21 cellular contexts compared by ENCODE assay signal in genomic region chr9:105291422-105291859, GRCh38. TPM values are rescaled to one million over a fixed set of nuclear protein-coding genes. Genes with fewer than 3 reads are reported as not detected.
DNase-seq lines count a peak whose midpoint lies in the region; ATAC-seq and TF ChIP-seq lines count a peak whose summit lies in the region.
"Had no signal": no experiment of that assay in that cellular context is flagged by ENCODE, and none has a peak within 500 bp of the region (broad histone marks: within the 10 kb centered on the region; RNA-seq: fewer than 3 reads in every experiment).

No MANE protein-coding gene starts in this region.

- WGBS in mammary epithelial cell (ENCODE audit: low coverage, missing lambda C conversion rate): 100% methylated on average over 1 of the region's 1 CpG
- 68% methylated on average over 1 of the region's 1 CpG for WGBS in smooth muscle cell (ENCODE audit: low lambda C conversion rate)

- H3K36me3 Mint-ChIP-seq in MCF 10A (ENCODE audit: insufficient read depth, unreplicated experiment) (no peaks in the 10 kb centered on the region), WTC11 (no peaks in the 10 kb centered on the region)
- H3K36me3 Mint-ChIP-seq: naive B cell had no signal

- H3K4me1 Mint-ChIP-seq in MCF 10A (ENCODE audit: insufficient read depth, unreplicated experiment) (peaks cover 24% of the 10 kb centered on the region), WTC11 (peaks cover 89% of the 10 kb centered on the region)

- peaks cover 48% of the 10 kb centered on the region for H3K79me2 ChIP-seq in mammary epithelial cell (ENCODE audit: insufficient read depth, low read length)
- peaks cover 18% of the 10 kb centered on the region for H3K79me2 ChIP-seq in smooth muscle cell (ENCODE audit: low read depth)

- CTCF ChIA-PET in MCF 10A (lab: Yijun Ruan, JAX) (interaction anchor here (1.6 to 2.0 kb wide), 2 partner anchors 47 to 131 kb away, joined by 4 to 7 read pairs; partner anchors contain the start of gene SLC44A1), mammary epithelial cell (lab: Charles Lee; ENCODE audit: low non-redundant PET) (no interaction called here), WTC11 (lab: Charles Lee) (no interaction called here)

- H3F3A ChIP-seq in smooth muscle cell (ENCODE audit: low read depth): no peaks in the 10 kb centered on the region

- H3K4me3 Mint-ChIP-seq in MCF 10A (ENCODE audit: unreplicated experiment): no peak overlapping the region
- no peak overlapping the region for H3K4me3 Mint-ChIP-seq in WTC11
- H3K4me3 Mint-ChIP-seq: activated naive CD8-positive, alpha-beta T cell; brain; naive B cell had no signal

- in situ Hi-C loops in mammary epithelial cell (cut with MboI; ENCODE audit: low sequenced_read_pairs in 2 of 2): no loop called here

- H3K9ac ChIP-seq in mammary epithelial cell (ENCODE audit: insufficient read depth, low read length): no peak overlapping the region
- H3K9ac ChIP-seq in smooth muscle cell (ENCODE audit: low read depth): no peak overlapping the region
- H3K9ac ChIP-seq: BLaER1 had no signal

- H3K4me3 ChIP-seq in mammary epithelial cell (replicated peaks in 1 of 3; ENCODE audit: insufficient read depth in 1 of 3, low read depth in 2 of 3, low read length in 3 of 3) (no peak overlapping the region), fibroblast of mammary gland (ENCODE audit: control insufficient read depth, low read depth, low read length) (no peak overlapping the region), smooth muscle cell (no peak overlapping the region), mucosa of descending colon (no peak overlapping the region)
- H3K4me3 ChIP-seq: BLaER1, lung, MG63, stomach had no signal

- H3K27me3 Mint-ChIP-seq in MCF 10A (ENCODE audit: insufficient read depth, unreplicated experiment): no peaks in the 10 kb centered on the region
- no peaks in the 10 kb centered on the region for H3K27me3 Mint-ChIP-seq in WTC11 (ENCODE audit: low read depth)
- H3K27me3 Mint-ChIP-seq: activated naive CD8-positive, alpha-beta T cell; naive B cell had no signal

- POLR2A ChIA-PET in MCF 10A (lab: Yijun Ruan, JAX): interaction anchor here (1.5 to 2.2 kb wide), 2 partner anchors 10 to 47 kb away, joined by 6 to 10 read pairs; partner anchors contain the start of gene SLC44A1
- POLR2A ChIA-PET in WTC11 (lab: Charles Lee): no interaction called here

- DNase-seq in MCF 10A (ENCODE audit: unreplicated experiment): peak; percentile 43
- no peak for DNase-seq in mammary epithelial cell
- no peak for DNase-seq in WTC11 (ENCODE audit: low spot score)
- peak; percentile 31 for DNase-seq in fibroblast of mammary gland (ENCODE audit: low read depth)
- no peak for DNase-seq in smooth muscle cell (lab: John Stamatoyannopoulos, UW; ENCODE audit: unreplicated experiment)
- DNase-seq in stimulated activated CD4-positive, alpha-beta T cell treated with anti-CD3 and anti-CD28 coated beads, Interleukin-15, amount 100 ng/mL, for 24 hours: no peak
- no peak for DNase-seq in mucosa of descending colon
- DNase-seq: 8988T; activated CD4-positive, alpha-beta T cell treated with anti-CD3 and anti-CD28 coated beads for 1 hour; MG63; naive B cell; NCI-H1930; NCI-H446 treated with DMSO at 0.1 percent for 48 hours; NK-92 treated with Interleukin-12 subunit alpha and Interleukin-12 subunit beta, amount 100 ng/mL, for 24 hours; stimulated activated CD4-positive, alpha-beta T cell treated with anti-CD3 and anti-CD28 coated beads, Interleukin-4, amount 100 ng/mL, for 1 hour; stomach had no signal

- dilution Hi-C loops in mammary epithelial cell (cut with HindIII; ENCODE audit: low sequenced_read_pairs): no loop called here

- TF ChIP-seq CTCF in MCF 10A (IDR thresholded peaks at IDR 0.05; ENCODE audit: unreplicated experiment) (no peak), mammary epithelial cell (conservative IDR thresholded peaks at IDR 0.05 in 1 of 2, IDR thresholded peaks at IDR 0.05 in 1 of 2; ENCODE audit: extremely low read depth in 1 of 2, insufficient read depth in 1 of 2, low read depth in 1 of 2, low read length in 2 of 2) (no peak), WTC11 (IDR thresholded peaks at IDR 0.05) (no peak), fibroblast of mammary gland (conservative IDR thresholded peaks at IDR 0.05; ENCODE audit: control insufficient read depth, insufficient read depth, low read depth, low read length) (no peak), smooth muscle cell (IDR thresholded peaks at IDR 0.05; ENCODE audit: borderline replicate concordance, insufficient read depth, poor library complexity, severe bottlenecking) (no peak), mucosa of descending colon (IDR thresholded peaks at IDR 0.05) (no peak)

- ATAC-seq in WTC11 (peak; percentile 16; the same call in 1 of the 2 replicates), HG03097 (IDR thresholded peaks at IDR 0.05; ENCODE audit: low FRiP score, unreplicated experiment) (no peak), mucosa of descending colon (no peak)

- H2AFZ ChIP-seq in mammary epithelial cell (ENCODE audit: low read depth, low read length): no peak overlapping the region
- H2AFZ ChIP-seq in smooth muscle cell (ENCODE audit: low read depth): no peak overlapping the region

- no peaks in the 10 kb centered on the region for H3K36me3 ChIP-seq in mammary epithelial cell (ENCODE audit: insufficient read depth, low read length)
- H3K36me3 ChIP-seq in smooth muscle cell (ENCODE audit: low read depth): no peaks in the 10 kb centered on the region
- no peaks in the 10 kb centered on the region for H3K36me3 ChIP-seq in mucosa of descending colon (ENCODE audit: low read depth)
- H3K36me3 ChIP-seq: BLaER1, MG63, stomach had no signal

- intact Hi-C loops in MCF 10A (cut with micrococcal nuclease) (no loop called here), mammary epithelial cell (cut with micrococcal nuclease) (no loop called here), mucosa of descending colon (cut with DNase I, micrococcal nuclease) (no loop called here)

- BruUV-seq in MCF 10A (replicated peaks; lab: Mats Ljungman, UMichigan) (no TSS peak), mammary epithelial cell (replicated peaks; lab: Mats Ljungman, UMichigan) (no TSS peak)

- H3K9me3 ChIP-seq in mammary epithelial cell (replicated peaks; ENCODE audit: insufficient read depth, low read length) (no peaks in the 10 kb centered on the region), smooth muscle cell (replicated peaks; ENCODE audit: low read depth) (no peaks in the 10 kb centered on the region), mucosa of descending colon (no peaks in the 10 kb centered on the region)
- H3K9me3 ChIP-seq: BLaER1, MG63, stomach had no signal

- H3K27ac Mint-ChIP-seq in MCF 10A (ENCODE audit: low read depth, unreplicated experiment) (peak overlapping the region; percentile 49), WTC11 (peak overlapping the region; percentile 55)
- H3K27ac Mint-ChIP-seq: activated naive CD8-positive, alpha-beta T cell; naive B cell had no signal

- H3K9me3 Mint-ChIP-seq in MCF 10A (ENCODE audit: unreplicated experiment): no peaks in the 10 kb centered on the region
- no peaks in the 10 kb centered on the region for H3K9me3 Mint-ChIP-seq in WTC11
- H3K9me3 Mint-ChIP-seq: naive B cell had no signal

- no peaks in the 10 kb centered on the region for H3K27me3 ChIP-seq in mammary epithelial cell (ENCODE audit: insufficient read depth, low read length)
- no peaks in the 10 kb centered on the region for H3K27me3 ChIP-seq in smooth muscle cell (ENCODE audit: low read depth)
- H3K27me3 ChIP-seq: BLaER1, MG63, stomach had no signal

- H3K27ac ChIP-seq in mammary epithelial cell (ENCODE audit: insufficient read depth, low read depth, low read length) (no peak overlapping the region), smooth muscle cell (ENCODE audit: low read depth) (peak overlapping the region; percentile 58)
- H3K27ac ChIP-seq: BLaER1, stomach had no signal

- H3K4me2 ChIP-seq in mammary epithelial cell (ENCODE audit: insufficient read depth, low read depth, low read length) (no peak overlapping the region), smooth muscle cell (no peak overlapping the region)
- H3K4me2 ChIP-seq: BLaER1 had no signal

- H3K4me1 ChIP-seq in mammary epithelial cell (ENCODE audit: insufficient read depth, low read length) (peaks cover 27% of the 10 kb centered on the region), smooth muscle cell (ENCODE audit: low read depth) (peaks cover 28% of the 10 kb centered on the region), mucosa of descending colon (ENCODE audit: low read depth) (peaks cover 10% of the 10 kb centered on the region)
- H3K4me1 ChIP-seq: BLaER1 had no signal

- no peaks in the 10 kb centered on the region for H4K20me1 ChIP-seq in mammary epithelial cell (ENCODE audit: insufficient read depth, low read length)
- H4K20me1 ChIP-seq in smooth muscle cell (ENCODE audit: low read depth): no peaks in the 10 kb centered on the region
- H4K20me1 ChIP-seq: BLaER1 had no signal

TF ChIP-seq in WTC11, 78 proteins besides CTCF, POLR2A, EP300 and RAD21:
- peak; percentile 73 for TF ChIP-seq GABPB1 (CRISPR knock-in tag; IDR thresholded peaks at IDR 0.05)
- TF ChIP-seq, protein P1, sequence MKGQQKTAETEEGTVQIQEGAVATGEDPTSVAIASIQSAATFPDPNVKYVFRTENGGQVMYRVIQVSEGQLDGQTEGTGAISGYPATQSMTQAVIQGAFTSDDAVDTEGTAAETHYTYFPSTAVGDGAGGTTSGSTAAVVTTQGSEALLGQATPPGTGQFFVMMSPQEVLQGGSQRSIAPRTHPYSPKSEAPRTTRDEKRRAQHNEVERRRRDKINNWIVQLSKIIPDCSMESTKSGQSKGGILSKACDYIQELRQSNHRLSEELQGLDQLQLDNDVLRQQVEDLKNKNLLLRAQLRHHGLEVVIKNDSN (CRISPR knock-in tag; IDR thresholded peaks at IDR 0.05): no peak

RNA-seq across cellular contexts. Expression of gene SLC44A1, which starts 47.0 kb away (rescaled TPM):
- 15.2 and 15.9 TPM in 2 replicates for total RNA-seq in MCF 10A (2022)
- 10 to 100 TPM; 29.1 to 35.7 TPM for total RNA-seq in mammary epithelial cell
- 19.0 TPM for polyA plus RNA-seq in mammary epithelial cell
- polyA minus RNA-seq in mammary epithelial cell: 77.1 TPM
- total RNA-seq in WTC11 (2021): 45.9 to 48.9 TPM (median 47.6 TPM) in 3 replicates
- total RNA-seq in smooth muscle cell: 22.2 and 27.8 TPM in 2 replicates
- polyA plus RNA-seq in smooth muscle cell: 10.0 and 14.0 TPM in 2 replicates
- total RNA-seq in mucosa of descending colon: 100 to 1,000 TPM in 2 of 3 donors, 10 to 100 TPM in 1; 85.1 to 183 (median 121) TPM

Comparison
In these comparisons a context has a peak if more than half of its experiments do, and no peak if none do; other contexts are left out.
1. DNase-seq: peak in MCF 10A (single experiment) and fibroblast of mammary gland (single experiment); none in mammary epithelial cell (single experiment), WTC11 (single experiment), smooth muscle cell (single experiment), stimulated activated CD4-positive, alpha-beta T cell treated with anti-CD3 and anti-CD28 coated beads, Interleukin-15, amount 100 ng/mL, for 24 hours (single experiment) and mucosa of descending colon (0 of 3).